Comparison of ENCODE assay signal across 20 cellular contexts in the genomic region with DNA sequence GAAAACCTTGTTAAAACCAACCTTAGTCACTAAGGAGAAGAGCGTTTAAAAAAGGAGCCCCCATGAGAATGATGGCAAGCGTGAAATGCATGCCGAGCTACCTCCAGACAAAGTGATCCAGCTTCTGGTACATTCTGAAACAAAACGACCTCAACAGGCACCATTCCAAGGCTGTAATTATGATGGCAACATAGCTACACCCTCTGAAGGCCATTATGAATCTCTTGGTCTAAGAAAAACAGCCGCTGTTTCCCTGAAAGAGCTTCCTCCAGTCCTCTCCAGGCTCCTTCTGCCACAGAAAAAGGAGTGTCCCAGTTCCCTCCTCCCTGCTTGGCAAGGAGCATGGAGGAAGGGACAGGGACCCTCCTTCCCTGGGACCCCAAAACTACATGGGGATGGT. TPM values are rescaled to one million over a fixed set of nuclear protein-coding genes. Genes with fewer than 3 reads are reported as not detected.
DNase-seq lines count a peak whose midpoint lies in the region; ATAC-seq and TF ChIP-seq lines count a peak whose summit lies in the region.
"Had no signal": no experiment of that assay in that cellular context is flagged by ENCODE, and none has a peak within 500 bp of the region (broad histone marks: within the 10 kb centered on the region; RNA-seq: fewer than 3 reads in every experiment).

No MANE protein-coding gene starts in this region.

- no peak overlapping the region for H3K4me2 ChIP-seq in GM23248 (ENCODE audit: unreplicated experiment)
- H3K4me2 ChIP-seq: BLaER1, GM23338 had no signal

- in situ Hi-C loops in GM23248 (cut with MboI): loop anchor here (10.0 kb wide), 1 partner anchor 153 kb away; no protein-coding TSS in a partner anchor

- H3K27me3 ChIP-seq in right atrium auricular region (no peaks in the 10 kb centered on the region), esophagus squamous epithelium (no peaks in the 10 kb centered on the region), GM23248 (replicated peaks; ENCODE audit: insufficient read depth) (peaks cover 12% of the 10 kb centered on the region; the same call in 1 of the 2 replicates)
- H3K27me3 ChIP-seq: BLaER1 had no signal

- H3K27ac ChIP-seq in right atrium auricular region (peak overlapping the region; percentile 20 to 42), temporal lobe (ENCODE audit: low read depth, low read length) (peak overlapping the region; percentile 6), esophagus squamous epithelium (no peak overlapping the region), GM23248 (no peak overlapping the region)
- H3K27ac ChIP-seq: BLaER1 had no signal

- H3F3A ChIP-seq in GM23248 (ENCODE audit: insufficient read depth): no peaks in the 10 kb centered on the region; the same call in 1 of the 2 replicates

- WGBS in esophagus squamous epithelium, 2 donors: 73 to 78% methylated on average over 5 of the region's 5 CpGs
- WGBS in GM23248 (ENCODE audit: low coverage in 1 of 2, low lambda C conversion rate in 2 of 2, missing lambda C conversion rate in 2 of 2), 2 experiments: 73 to 75% methylated on average over 5 of the region's 5 CpGs

- H3K79me2 ChIP-seq in GM23248 (ENCODE audit: insufficient read depth): no peaks in the 10 kb centered on the region

- H3K9me3 Mint-ChIP-seq in WTC11: no peaks in the 10 kb centered on the region
- H3K9me3 Mint-ChIP-seq: CD4-positive, alpha-beta memory T cell; GM23338 had no signal

- no peak overlapping the region for H3K9ac ChIP-seq in GM23248
- H3K9ac ChIP-seq: BLaER1 had no signal

- ATAC-seq in left ventricle myocardium superior (no peak), WTC11 (no peak), left colon (peak; percentile 55), HG02588 (IDR thresholded peaks at IDR 0.05; ENCODE audit: unreplicated experiment) (no peak)
- ATAC-seq: GM23338 had no signal

- no peak overlapping the region for H2AFZ ChIP-seq in GM23248
- H2AFZ ChIP-seq: GM23338 had no signal

- peaks cover 26% of the 10 kb centered on the region for H3K4me1 Mint-ChIP-seq in WTC11
- H3K4me1 Mint-ChIP-seq: CD4-positive, alpha-beta memory T cell had no signal

- H3K27me3 Mint-ChIP-seq in WTC11 (ENCODE audit: low read depth): no peaks in the 10 kb centered on the region; the same call in 1 of the 2 replicates

- no peak for TF ChIP-seq POLR2A in esophagus squamous epithelium (IDR thresholded peaks at IDR 0.05)

- DNase-seq in right atrium auricular region (ENCODE audit: low spot score): no peak
- no peak for DNase-seq in left ventricle myocardium superior
- no peak for DNase-seq in WTC11 (ENCODE audit: low spot score)
- DNase-seq in left colon: no peak
- DNase-seq in esophagus squamous epithelium (lab: John Stamatoyannopoulos, UW): no peak
- no peak for DNase-seq in GM23248
- DNase-seq: Calu3; CD4-positive, alpha-beta memory T cell; DMS53; EL; MM.1S; NCI-H1092; NCI-H1436 treated with DMSO at 0.1 percent for 48 hours; NCI-H2029; NCI-H345; NCI-H524 treated with DMSO at 0.1 percent for 48 hours had no signal

- no peaks in the 10 kb centered on the region for H3K9me3 ChIP-seq in right atrium auricular region
- no peaks in the 10 kb centered on the region for H3K9me3 ChIP-seq in esophagus squamous epithelium
- no peaks in the 10 kb centered on the region for H3K9me3 ChIP-seq in GM23248 (ENCODE audit: low read depth)
- H3K9me3 ChIP-seq: BLaER1 had no signal

- H4K20me1 ChIP-seq in GM23248 (ENCODE audit: insufficient read depth): no peaks in the 10 kb centered on the region
- H4K20me1 ChIP-seq: BLaER1 had no signal

- intact Hi-C loops in left ventricle myocardium superior (cut with micrococcal nuclease): no loop called here
- intact Hi-C loops in left colon (cut with DNase I, micrococcal nuclease): loop anchor here in 1 of 2 donors (10.0 kb wide), 2 partner anchors 153 to 243 kb away; no protein-coding TSS in a partner anchor
- intact Hi-C loops in esophagus squamous epithelium (cut with DNase I): no loop called here

- H3K9me2 ChIP-seq in GM23248 (ENCODE audit: insufficient read depth): no peaks in the 10 kb centered on the region

- POLR2A ChIA-PET in WTC11 (lab: Charles Lee): interaction anchor here (0.6 kb wide), 1 partner anchor 137 kb away, joined by 3 read pairs; no protein-coding TSS in a partner anchor

- H3K36me3 Mint-ChIP-seq in WTC11: no peaks in the 10 kb centered on the region
- H3K36me3 Mint-ChIP-seq: CD4-positive, alpha-beta memory T cell had no signal

- no peaks in the 10 kb centered on the region for H3K36me3 ChIP-seq in right atrium auricular region
- no peaks in the 10 kb centered on the region for H3K36me3 ChIP-seq in esophagus squamous epithelium
- H3K36me3 ChIP-seq in GM23248 (ENCODE audit: low read depth): no peaks in the 10 kb centered on the region
- H3K36me3 ChIP-seq: BLaER1 had no signal

- H3K27ac Mint-ChIP-seq in WTC11: 0 out of 2 replicates have a peak overlapping the region, but pooled peaks have one; percentile 48
- H3K27ac Mint-ChIP-seq: CD4-positive, alpha-beta memory T cell; GM23338 had no signal

- CTCF ChIA-PET in WTC11 (lab: Charles Lee): interaction anchor here (0.8 kb wide), 1 partner anchor 237 kb away, joined by 3 read pairs; no protein-coding TSS in a partner anchor

- no peak overlapping the region for H3K4me3 Mint-ChIP-seq in WTC11
- H3K4me3 Mint-ChIP-seq: GM23338 had no signal

- TF ChIP-seq CTCF in right atrium auricular region (IDR thresholded peaks at IDR 0.05) (no peak), WTC11 (IDR thresholded peaks at IDR 0.05) (no peak), esophagus squamous epithelium (IDR thresholded peaks at IDR 0.05) (no peak)

- H3K4me1 ChIP-seq in right atrium auricular region (peaks cover 0 to 46% of the 10 kb centered on the region in 2 donors), esophagus squamous epithelium (peaks cover 0 to 5% (median 0%) of the 10 kb centered on the region in 3 donors), GM23248 (ENCODE audit: insufficient read depth) (peaks cover 10% of the 10 kb centered on the region)
- H3K4me1 ChIP-seq: BLaER1 had no signal

- H3K4me3 ChIP-seq in right atrium auricular region (no peak overlapping the region), esophagus squamous epithelium (no peak overlapping the region), GM23248 (no peak overlapping the region)
- H3K4me3 ChIP-seq: BLaER1, GM23338 had no signal

TF ChIP-seq in WTC11, 78 proteins besides CTCF, POLR2A, EP300 and RAD21:
- TF ChIP-seq, protein P1, sequence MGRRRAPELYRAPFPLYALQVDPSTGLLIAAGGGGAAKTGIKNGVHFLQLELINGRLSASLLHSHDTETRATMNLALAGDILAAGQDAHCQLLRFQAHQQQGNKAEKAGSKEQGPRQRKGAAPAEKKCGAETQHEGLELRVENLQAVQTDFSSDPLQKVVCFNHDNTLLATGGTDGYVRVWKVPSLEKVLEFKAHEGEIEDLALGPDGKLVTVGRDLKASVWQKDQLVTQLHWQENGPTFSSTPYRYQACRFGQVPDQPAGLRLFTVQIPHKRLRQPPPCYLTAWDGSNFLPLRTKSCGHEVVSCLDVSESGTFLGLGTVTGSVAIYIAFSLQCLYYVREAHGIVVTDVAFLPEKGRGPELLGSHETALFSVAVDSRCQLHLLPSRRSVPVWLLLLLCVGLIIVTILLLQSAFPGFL (CRISPR knock-in tag; IDR thresholded peaks at IDR 0.05; ENCODE audit: borderline replicate concordance): no peak

RNA-seq across cellular contexts. Expression of a gene that starts 50.0 kb away (rescaled TPM):
- total RNA-seq in right atrium auricular region (100 to 1,000 TPM; 359 to 404 TPM), left ventricle myocardium superior (808 TPM), WTC11 (2021) (54.9 to 62.1 TPM (median 57.2 TPM) in 3 replicates), left colon (100 to 1,000 TPM; 107 to 118 TPM), temporal lobe (72.3 TPM), esophagus squamous epithelium (100 to 1,000 TPM; 185 to 345 (median 304) TPM)
- 0.54 and 4.3 TPM in 2 replicates for total RNA-seq in GM23248 (2014; rRNA removed; shearing (Covaris generic))
- polyA plus RNA-seq in GM23248 (2016; fragmentation: Nextera tagmentation; extraction: Ambion mirVana): 0.78 and 0.98 TPM in 2 replicates

Comparison
In these comparisons a context has a peak if more than half of its experiments do, and no peak if none do; other contexts are left out.
1. H3K27ac ChIP-seq: peak in right atrium auricular region (2 of 2) and temporal lobe (single experiment); none in esophagus squamous epithelium (0 of 4) and GM23248 (single experiment).
2. RNA of a gene that starts 50.0 kb away (total RNA-seq): 808 TPM in left ventricle myocardium superior (single experiment), 359 to 404 TPM in right atrium auricular region, 185 to 345 TPM in esophagus squamous epithelium, 107 to 118 TPM in left colon, 72.3 TPM in temporal lobe (single experiment) and 54.9 to 62.1 TPM in WTC11; 0.54 to 4.3 TPM in GM23248; every median in the first group is over 10 times any median in the second.